In the genomic region with DNA sequence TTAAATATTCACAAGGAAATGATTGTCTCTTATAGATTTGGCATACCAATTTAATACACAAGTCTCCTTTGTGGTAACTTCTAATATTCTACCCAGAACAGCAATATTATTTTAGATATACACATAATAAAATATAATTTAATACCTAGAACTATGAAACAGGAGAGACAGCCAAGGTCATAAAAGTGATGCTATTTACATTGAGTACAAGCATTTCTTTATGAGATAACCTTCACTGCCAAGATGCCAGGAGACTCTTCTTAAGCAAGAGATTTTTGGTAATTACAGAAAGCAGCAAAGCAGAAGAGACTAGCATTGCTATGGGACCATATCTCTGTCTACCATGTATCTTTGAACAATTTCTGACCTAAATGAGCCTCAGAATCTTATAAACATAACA, we compare ENCODE assay signal across 36 cellular contexts.
"Had no signal": no experiment of that assay in that cellular context is flagged by ENCODE, and none has a peak within 500 bp of the region (broad histone marks: within the 10 kb centered on the region; RNA-seq: fewer than 3 reads in every experiment).

No MANE protein-coding gene starts in this region.

- H3K36me3 ChIP-seq: adrenal gland, ascending aorta, brain microvascular endothelial cell, breast epithelium, cardiac muscle cell had no signal

- H3K27me3 Mint-ChIP-seq: activated naive CD4-positive, alpha-beta T cell treated with anti-CD3 and anti-CD28 coated beads, Interleukin-2, amount 10 ng/mL, durations not matched to agents 7 days and 5 days; activated naive CD4-positive, alpha-beta T cell treated with anti-CD3 and anti-CD28 coated beads, Interleukin-2, amount 50 U/mL, for 24 hours; activated naive CD8-positive, alpha-beta T cell; activated naive CD8-positive, alpha-beta T cell treated with anti-CD3 and anti-CD28 coated beads for 36 hours; activated naive CD8-positive, alpha-beta T cell treated with anti-CD3 and anti-CD28 coated beads, Interleukin-2, amount 10 ng/mL, durations not matched to agents 7 days and 5 days; activated naive CD8-positive, alpha-beta T cell treated with anti-CD3 and anti-CD28 coated beads, Interleukin-2, amount 50 U/mL, for 24 hours; activated T-helper 17 cell treated with anti-CD3 and anti-CD28 coated beads, Interleukin-2, amount 50 U/mL, for 72 hours; central memory CD8-positive, alpha-beta T cell had no signal

- H3K4me1 ChIP-seq: adrenal gland, ascending aorta, body of pancreas, breast epithelium had no signal

- H3K27me3 ChIP-seq: adrenal gland, ascending aorta, body of pancreas, brain microvascular endothelial cell, breast epithelium, cardiac muscle cell had no signal

- H3K4me3 ChIP-seq: adrenal gland, ascending aorta, body of pancreas, breast epithelium, cardiac muscle cell had no signal

- H3K4me3 Mint-ChIP-seq: activated naive CD4-positive, alpha-beta T cell treated with anti-CD3 and anti-CD28 coated beads for 36 hours; activated naive CD4-positive, alpha-beta T cell treated with anti-CD3 and anti-CD28 coated beads, Interleukin-2, amount 10 ng/mL, durations not matched to agents 7 days and 5 days; activated naive CD4-positive, alpha-beta T cell treated with anti-CD3 and anti-CD28 coated beads, Interleukin-2, amount 50 U/mL, for 24 hours; activated naive CD8-positive, alpha-beta T cell; activated naive CD8-positive, alpha-beta T cell treated with anti-CD3 and anti-CD28 coated beads for 36 hours; activated naive CD8-positive, alpha-beta T cell treated with anti-CD3 and anti-CD28 coated beads, Interleukin-2, amount 10 ng/mL, durations not matched to agents 7 days and 5 days; activated naive CD8-positive, alpha-beta T cell treated with anti-CD3 and anti-CD28 coated beads, Interleukin-2, amount 50 U/mL, for 24 hours; activated T-cell treated with anti-CD3 and anti-CD28 coated beads, Interleukin-2, amount 50 U/mL, for 4 hours; activated T-cell treated with anti-CD3 and anti-CD28 coated beads, Interleukin-2, amount 50 U/mL, for 72 hours; activated T-helper 1 cell treated with anti-CD3 and anti-CD28 coated beads, Interleukin-12 subunit alpha, Interleukin-12 subunit beta, Interleukin-2, Interleukin-4 antibody, amounts not matched to agents 30 ng/mL and 10 ng/mL and 1 ng/mL, durations not matched to agents 14 hours and 24 hours and 36 hours; activated T-helper 17 cell treated with anti-CD3 and anti-CD28 coated beads, Interleukin-2, amount 50 U/mL, for 72 hours; brain; central memory CD8-positive, alpha-beta T cell had no signal

- H3K27ac Mint-ChIP-seq: activated naive CD4-positive, alpha-beta T cell treated with anti-CD3 and anti-CD28 coated beads for 36 hours; activated naive CD4-positive, alpha-beta T cell treated with anti-CD3 and anti-CD28 coated beads, Interleukin-2, amount 10 ng/mL, durations not matched to agents 7 days and 5 days; activated naive CD4-positive, alpha-beta T cell treated with anti-CD3 and anti-CD28 coated beads, Interleukin-2, amount 50 U/mL, for 24 hours; activated naive CD4-positive, alpha-beta T cell treated with anti-CD3 and anti-CD28 coated beads, Interleukin-2, amount 50 U/mL, for 72 hours; activated naive CD8-positive, alpha-beta T cell; activated naive CD8-positive, alpha-beta T cell treated with anti-CD3 and anti-CD28 coated beads for 36 hours; activated naive CD8-positive, alpha-beta T cell treated with anti-CD3 and anti-CD28 coated beads, Interleukin-2, amount 10 ng/mL, durations not matched to agents 7 days and 5 days; activated naive CD8-positive, alpha-beta T cell treated with anti-CD3 and anti-CD28 coated beads, Interleukin-2, amount 50 U/mL, for 24 hours; activated T-cell treated with anti-CD3 and anti-CD28 coated beads, Interleukin-2, amount 50 U/mL, for 72 hours; activated T-helper 1 cell treated with anti-CD3 and anti-CD28 coated beads, Interleukin-12 subunit alpha, Interleukin-12 subunit beta, Interleukin-2, Interleukin-4 antibody, amounts not matched to agents 30 ng/mL and 10 ng/mL and 1 ng/mL, durations not matched to agents 14 hours and 24 hours and 36 hours; activated T-helper 17 cell treated with anti-CD3 and anti-CD28 coated beads, Interleukin-2, amount 50 U/mL, for 72 hours; activated T-helper 2 cell treated with anti-CD3 and anti-CD28 coated beads, Interferon-gamma antibody, Interleukin-2, Interleukin-4, amounts not matched to agents 10 μg/mL and 5 μg/mL and 100 μg/mL, durations not matched to agents 14 hours and 24 hours and 36 hours; brain had no signal

- DNase-seq: activated effector memory CD4-positive, alpha-beta T cell treated with anti-CD3 and anti-CD28 coated beads, Interleukin-2, amount 50 U/mL, for 16 hours; activated effector memory CD4-positive, alpha-beta T cell treated with Interleukin-2 at 50 U/mL for 16 hours; activated gamma-delta T cell; activated gamma-delta T cell treated with Interleukin-2 at 50 U/mL for 16 hours; activated naive CD4-positive, alpha-beta T cell; activated naive CD4-positive, alpha-beta T cell treated with anti-CD3 and anti-CD28 coated beads for 36 hours; activated naive CD4-positive, alpha-beta T cell treated with anti-CD3 and anti-CD28 coated beads, Interleukin-2, amount 10 ng/mL, durations not matched to agents 7 days and 5 days; activated naive CD4-positive, alpha-beta T cell treated with anti-CD3 and anti-CD28 coated beads, Interleukin-2, amount 50 U/mL, for 16 hours; activated naive CD4-positive, alpha-beta T cell treated with Interleukin-2 at 50 U/mL for 16 hours; activated naive CD8-positive, alpha-beta T cell treated with anti-CD3 and anti-CD28 coated beads for 36 hours; activated naive CD8-positive, alpha-beta T cell treated with anti-CD3 and anti-CD28 coated beads, Interleukin-2, amount 10 ng/mL, durations not matched to agents 7 days and 5 days; activated naive CD8-positive, alpha-beta T cell treated with anti-CD3 and anti-CD28 coated beads, Interleukin-2, amount 50 U/mL, for 24 hours; activated T-cell treated with anti-CD3 and anti-CD28 coated beads, Interleukin-2, amount 50 U/mL, for 4 hours; activated T-cell treated with anti-CD3 and anti-CD28 coated beads, Interleukin-2, amount 50 U/mL, for 48 hours; activated T-cell treated with anti-CD3 and anti-CD28 coated beads, Interleukin-2, amount 50 U/mL, for 72 hours; adrenal gland; amniotic stem cell; amygdala; anterior cingulate cortex; aorta; body of pancreas; brain microvascular endothelial cell; caudate nucleus; central memory CD4-positive, alpha-beta T cell; cerebellar nuclear complex had no signal

- H3K27ac ChIP-seq: adrenal gland, ascending aorta, body of pancreas, brain microvascular endothelial cell, breast epithelium, cardiac muscle cell had no signal

- H3K36me3 Mint-ChIP-seq: activated naive CD4-positive, alpha-beta T cell treated with anti-CD3 and anti-CD28 coated beads, Interleukin-2, amount 10 ng/mL, durations not matched to agents 7 days and 5 days; activated naive CD4-positive, alpha-beta T cell treated with anti-CD3 and anti-CD28 coated beads, Interleukin-2, amount 50 U/mL, for 24 hours; activated naive CD4-positive, alpha-beta T cell treated with anti-CD3 and anti-CD28 coated beads, Interleukin-2, amount 50 U/mL, for 72 hours; activated naive CD8-positive, alpha-beta T cell; activated naive CD8-positive, alpha-beta T cell treated with anti-CD3 and anti-CD28 coated beads for 36 hours; activated naive CD8-positive, alpha-beta T cell treated with anti-CD3 and anti-CD28 coated beads, Interleukin-2, amount 10 ng/mL, durations not matched to agents 7 days and 5 days; brain had no signal

- ATAC-seq: activated naive CD4-positive, alpha-beta T cell treated with anti-CD3 and anti-CD28 coated beads, Interleukin-2, amount 50 U/mL, for 72 hours; activated naive CD8-positive, alpha-beta T cell treated with anti-CD3 and anti-CD28 coated beads, Interleukin-2, amount 50 U/mL, for 24 hours; activated T-cell treated with anti-CD3 and anti-CD28 coated beads, Interleukin-2, amount 50 U/mL, for 4 hours; activated T-cell treated with anti-CD3 and anti-CD28 coated beads, Interleukin-2, amount 50 U/mL, for 72 hours; activated T-helper 17 cell treated with anti-CD3 and anti-CD28 coated beads, Interleukin-2, amount 50 U/mL, for 72 hours; body of pancreas had no signal

- H3K4me1 Mint-ChIP-seq: activated naive CD4-positive, alpha-beta T cell treated with anti-CD3 and anti-CD28 coated beads, Interleukin-2, amount 10 ng/mL, durations not matched to agents 7 days and 5 days; activated naive CD4-positive, alpha-beta T cell treated with anti-CD3 and anti-CD28 coated beads, Interleukin-2, amount 50 U/mL, for 24 hours; activated naive CD8-positive, alpha-beta T cell treated with anti-CD3 and anti-CD28 coated beads for 36 hours; activated naive CD8-positive, alpha-beta T cell treated with anti-CD3 and anti-CD28 coated beads, Interleukin-2, amount 10 ng/mL, durations not matched to agents 7 days and 5 days; activated naive CD8-positive, alpha-beta T cell treated with anti-CD3 and anti-CD28 coated beads, Interleukin-2, amount 50 U/mL, for 24 hours; activated T-helper 17 cell treated with anti-CD3 and anti-CD28 coated beads, Interleukin-2, amount 50 U/mL, for 72 hours; brain; central memory CD8-positive, alpha-beta T cell had no signal
